In genomic region chr3:123405021-123405420, GRCh38 we compare ENCODE assay signal across 25 cellular contexts. TPM values are rescaled to one million over a fixed set of nuclear protein-coding genes. Genes with fewer than 3 reads are reported as not detected.
DNase-seq lines count a peak whose midpoint lies in the region; ATAC-seq and TF ChIP-seq lines count a peak whose summit lies in the region.
"Had no signal": no experiment of that assay in that cellular context is flagged by ENCODE, and none has a peak within 500 bp of the region (broad histone marks: within the 10 kb centered on the region; RNA-seq: fewer than 3 reads in every experiment).

No MANE protein-coding gene starts in this region.

- H3K4me3 ChIP-seq in dorsolateral prefrontal cortex (no peak overlapping the region), mucosa of descending colon (no peak overlapping the region), stomach smooth muscle (ENCODE audit: low read length in 2 of 2) (peak overlapping the region in 1 of 2 donors; percentile 22)
- H3K4me3 ChIP-seq: HAP-1, K562, lung, neural progenitor cell, upper lobe of right lung had no signal

- H3K27me3 Mint-ChIP-seq in stimulated activated naive CD8-positive, alpha-beta T cell treated with anti-CD3 and anti-CD28 coated beads, Interleukin-15, amount 100 ng/mL, for 72 hours: no peaks in the 10 kb centered on the region
- H3K27me3 Mint-ChIP-seq: progenitor cell of endocrine pancreas had no signal

- peak; percentile 18 for ATAC-seq in mucosa of descending colon
- ATAC-seq in GM21529 (IDR thresholded peaks at IDR 0.05; ENCODE audit: unreplicated experiment): no peak
- ATAC-seq in foreskin keratinocyte: no peak
- no peak for ATAC-seq in stimulated activated naive CD8-positive, alpha-beta T cell treated with anti-CD3 and anti-CD28 coated beads, Interleukin-15, amount 100 ng/mL, for 72 hours
- ATAC-seq: activated CD8-positive, alpha-beta T cell treated with anti-CD3 and anti-CD28 coated beads, Interleukin-2, amount 10 ng/mL, durations not matched to agents 7 days and 5 days; activated naive CD4-positive, alpha-beta T cell treated with anti-CD3 and anti-CD28 coated beads, Interleukin-2, amount 50 U/mL, for 72 hours; K562; PC-3 had no signal

- H3K9me3 ChIP-seq in mucosa of descending colon (no peaks in the 10 kb centered on the region), stomach smooth muscle (ENCODE audit: control insufficient read depth in 2 of 2, low read length in 2 of 2) (no peaks in the 10 kb centered on the region)
- H3K9me3 ChIP-seq: HAP-1, upper lobe of right lung had no signal

- H3K9ac ChIP-seq in stomach smooth muscle (ENCODE audit: low read length in 2 of 2): no peak overlapping the region
- H3K9ac ChIP-seq: neural progenitor cell had no signal

- H3K27ac ChIP-seq in dorsolateral prefrontal cortex (peak overlapping the region in 40 of 59 donors; percentile 5 to 75 (median 52)), stomach smooth muscle (ENCODE audit: low read length) (peak overlapping the region; percentile 90), foreskin keratinocyte (no peak overlapping the region)
- H3K27ac ChIP-seq: neural progenitor cell, upper lobe of right lung had no signal

- intact Hi-C loops in dorsolateral prefrontal cortex (cut with DNase I): no loop called here
- intact Hi-C loops in mucosa of descending colon (cut with DNase I, micrococcal nuclease): no loop called here

- H3K9me3 Mint-ChIP-seq in stimulated activated naive CD8-positive, alpha-beta T cell treated with anti-CD3 and anti-CD28 coated beads, Interleukin-15, amount 100 ng/mL, for 72 hours: no peaks in the 10 kb centered on the region
- H3K9me3 Mint-ChIP-seq: activated naive CD4-positive, alpha-beta T cell treated with anti-CD3 and anti-CD28 coated beads, Interleukin-2, amount 50 U/mL, for 72 hours; neural progenitor cell had no signal

- no peak overlapping the region for H3K4me3 Mint-ChIP-seq in stimulated activated naive CD8-positive, alpha-beta T cell treated with anti-CD3 and anti-CD28 coated beads, Interleukin-15, amount 100 ng/mL, for 72 hours
- H3K4me3 Mint-ChIP-seq: activated CD8-positive, alpha-beta T cell treated with anti-CD3 and anti-CD28 coated beads, Interleukin-2, amount 10 ng/mL, durations not matched to agents 7 days and 5 days; neural progenitor cell had no signal

- TF ChIP-seq CTCF in dorsolateral prefrontal cortex (IDR thresholded peaks at IDR 0.05 in 54 of 56, conservative IDR thresholded peaks at IDR 0.05 in 2 of 56; ENCODE audit: low read depth in 1 of 56, partially characterized antibody in 56 of 56) (no peak), mucosa of descending colon (IDR thresholded peaks at IDR 0.05) (no peak), foreskin keratinocyte (conservative IDR thresholded peaks at IDR 0.05) (no peak)

- H3K27ac Mint-ChIP-seq in stimulated activated naive CD8-positive, alpha-beta T cell treated with anti-CD3 and anti-CD28 coated beads, Interleukin-15, amount 100 ng/mL, for 72 hours: no peak overlapping the region
- H3K27ac Mint-ChIP-seq: activated CD8-positive, alpha-beta T cell treated with anti-CD3 and anti-CD28 coated beads, Interleukin-2, amount 10 ng/mL, durations not matched to agents 7 days and 5 days had no signal

- H3K4me1 Mint-ChIP-seq in stimulated activated naive CD8-positive, alpha-beta T cell treated with anti-CD3 and anti-CD28 coated beads, Interleukin-15, amount 100 ng/mL, for 72 hours: no peaks in the 10 kb centered on the region

- DNase-seq in NCI-H2171 treated with DMSO at 0.1 percent for 48 hours (lab: John Stamatoyannopoulos, UW) (peak; percentile 68), dorsolateral prefrontal cortex (peak in 2 of 10 donors; percentile 52 to 69), mucosa of descending colon (peak in 2 of 3 donors; percentile 22 to 33), foreskin keratinocyte (no peak)
- no peak for DNase-seq in stimulated activated naive CD8-positive, alpha-beta T cell treated with anti-CD3 and anti-CD28 coated beads, Interleukin-15, amount 100 ng/mL, for 72 hours
- DNase-seq in activated T-cell treated with anti-CD3 and anti-CD28 coated beads, Interleukin-2, amount 50 U/mL, for 1 hour: no peak
- DNase-seq: activated CD8-positive, alpha-beta T cell treated with anti-CD3 and anti-CD28 coated beads, Interleukin-2, amount 10 ng/mL, durations not matched to agents 7 days and 5 days; DMS53; NCI-H1105 treated with DMSO at 0.1 percent for 48 hours; NCI-H2081; NCI-H446; PC-3; SHP77; upper lobe of right lung had no signal

- no peaks in the 10 kb centered on the region for H3K27me3 ChIP-seq in dorsolateral prefrontal cortex
- H3K27me3 ChIP-seq in stomach smooth muscle (ENCODE audit: control insufficient read depth in 1 of 2, insufficient read depth in 2 of 2, low read length in 2 of 2): no peaks in the 10 kb centered on the region
- peaks cover 16% of the 10 kb centered on the region for H3K27me3 ChIP-seq in foreskin keratinocyte
- H3K27me3 ChIP-seq: neural progenitor cell, upper lobe of right lung had no signal

- H3K4me1 ChIP-seq in mucosa of descending colon (ENCODE audit: low read depth) (peaks cover 7% of the 10 kb centered on the region), stomach smooth muscle (ENCODE audit: control insufficient read depth, insufficient read depth, low read length) (peaks cover 80% of the 10 kb centered on the region), foreskin keratinocyte (no peaks in the 10 kb centered on the region)
- H3K4me1 ChIP-seq: HAP-1, upper lobe of right lung had no signal

- H3K36me3 ChIP-seq in mucosa of descending colon (ENCODE audit: low read depth): no peaks in the 10 kb centered on the region
- H3K36me3 ChIP-seq in stomach smooth muscle (ENCODE audit: control insufficient read depth in 2 of 2, insufficient read depth in 2 of 2, low read length in 2 of 2): peaks cover 0 to 2% of the 10 kb centered on the region in 2 donors
- H3K36me3 ChIP-seq: HAP-1, neural progenitor cell, upper lobe of right lung had no signal

RNA-seq across cellular contexts. Expression of gene ADCY5, which starts 43.9 kb away (rescaled TPM):
- total RNA-seq in dorsolateral prefrontal cortex (10 to 100 TPM; 54.5 to 98.2 (median 76.9) TPM), mucosa of descending colon (10 to 100 TPM in 2 of 3 donors, 1 to 10 TPM in 1; 7.8 to 72.6 (median 12.6) TPM), foreskin keratinocyte (0.14 TPM in 1 of 2 replicates, not detected in the other)
- polyA plus RNA-seq in foreskin keratinocyte: 0.01 TPM in 1 of 2 replicates, not detected in the other
- total RNA-seq: activated CD8-positive, alpha-beta T cell treated with anti-CD3 and anti-CD28 coated beads, Interleukin-2, amount 10 ng/mL, durations not matched to agents 7 days and 5 days; activated naive CD4-positive, alpha-beta T cell treated with anti-CD3 and anti-CD28 coated beads, Interleukin-2, amount 50 U/mL, for 72 hours; endothelial cell of umbilical vein; K562; M059J; PC-3; T-helper 2 cell treated with Interferon-gamma antibody and Interleukin-4, amounts not matched to agents 100 ng/mL and 5 ng/mL, for 36 hours had no signal

Comparison
In these comparisons a context has a peak if more than half of its experiments do, and no peak if none do; other contexts are left out.
1. DNase-seq: peak in NCI-H2171 treated with DMSO at 0.1 percent for 48 hours (single experiment) and mucosa of descending colon (2 of 3); none in foreskin keratinocyte (0 of 2), stimulated activated naive CD8-positive, alpha-beta T cell treated with anti-CD3 and anti-CD28 coated beads, Interleukin-15, amount 100 ng/mL, for 72 hours (0 of 2) and activated T-cell treated with anti-CD3 and anti-CD28 coated beads, Interleukin-2, amount 50 U/mL, for 1 hour (single experiment).